In the genomic region with DNA sequence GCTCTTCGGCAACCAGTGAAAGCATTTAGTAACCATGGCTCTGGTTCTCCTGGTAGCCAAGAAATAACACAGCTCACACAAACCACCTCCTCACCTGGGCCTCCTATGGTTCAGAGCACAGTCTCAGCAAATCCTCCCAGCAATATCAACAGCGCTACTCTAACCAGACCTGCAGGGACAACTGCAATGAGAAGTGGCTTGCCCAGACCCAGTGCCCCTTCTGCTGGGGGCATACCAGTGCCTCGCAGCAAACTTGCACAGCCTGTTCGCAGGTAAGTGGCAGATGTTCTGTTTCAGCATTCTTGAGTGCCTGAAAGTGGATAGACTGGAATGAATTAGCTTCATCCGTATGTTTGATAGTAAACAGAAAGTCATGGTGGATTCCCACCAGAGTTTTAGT, we compare ENCODE assay signal across 20 cellular contexts.
DNase-seq lines count a peak whose midpoint lies in the region; ATAC-seq and TF ChIP-seq lines count a peak whose summit lies in the region.
"Had no signal": no experiment of that assay in that cellular context is flagged by ENCODE, and none has a peak within 500 bp of the region (broad histone marks: within the 10 kb centered on the region; RNA-seq: fewer than 3 reads in every experiment).

No MANE protein-coding gene starts in this region.

- DNase-seq in GM23338 (ENCODE audit: low spot score) (peak; percentile 17), NCI-H524 (lab: John Stamatoyannopoulos, UW) (peak; percentile 70 to 94), thyroid gland (peak; percentile 54 to 61), SIG-M5 treated with dmso at 0.1 percent for 504 hours (lab: John Stamatoyannopoulos, UW; ENCODE audit: unreplicated experiment) (no peak), ovary (no peak), Kasumi-1 (lab: John Stamatoyannopoulos, UW) (no peak), left cardiac atrium (no peak)
- DNase-seq: COR-L47, EL, KG1, NCI-H1092, NCI-H2081 treated with DMSO at 0.1 percent for 48 hours, NCI-H446, NCI-H82, PC-9 had no signal

- H3K27me3 ChIP-seq in GM23338 (ENCODE audit: insufficient read depth) (no peaks in the 10 kb centered on the region), thyroid gland (no peaks in the 10 kb centered on the region), ovary (no peaks in the 10 kb centered on the region)
- H3K27me3 ChIP-seq: SJSA1 had no signal

- H2AFZ ChIP-seq in GM23338 = no peak overlapping the region
- H2AFZ ChIP-seq: PC-9 had no signal

- TF ChIP-seq CTCF in GM23338 (conservative IDR thresholded peaks at IDR 0.05; ENCODE audit: low read depth in 2 of 2) = no peak
- no peak for TF ChIP-seq CTCF in thyroid gland (IDR thresholded peaks at IDR 0.05)
- no peak for TF ChIP-seq CTCF in ovary (IDR thresholded peaks at IDR 0.05)

- no peaks in the 10 kb centered on the region for H3K9me3 Mint-ChIP-seq in GM23338

- H3K36me3 ChIP-seq in GM23338 (ENCODE audit: insufficient read depth) (no peaks in the 10 kb centered on the region), thyroid gland (peaks cover 6% of the 10 kb centered on the region in 2 donors), ovary (no peaks in the 10 kb centered on the region)

- peak overlapping the region; percentile 66 for H3K27ac Mint-ChIP-seq in GM23338

- H3K4me2 ChIP-seq in GM23338 = no peak overlapping the region
- H3K4me2 ChIP-seq: PC-9 had no signal

- H3K27me3 Mint-ChIP-seq in GM23338 (ENCODE audit: insufficient read depth, low read depth, poor library complexity) = peaks cover 2% of the 10 kb centered on the region

- no peaks in the 10 kb centered on the region for H3K9me3 ChIP-seq in iPS-18c (ENCODE audit: control insufficient read depth, insufficient read depth, low read length)
- H3K9me3 ChIP-seq in thyroid gland = no peaks in the 10 kb centered on the region
- H3K9me3 ChIP-seq in ovary = no peaks in the 10 kb centered on the region
- H3K9me3 ChIP-seq: SJSA1 had no signal

- peaks cover 18% of the 10 kb centered on the region for H3K4me1 Mint-ChIP-seq in GM23338

- no peak for TF ChIP-seq POLR2A in thyroid gland (IDR thresholded peaks at IDR 0.05)
- TF ChIP-seq POLR2A in ovary (IDR thresholded peaks at IDR 0.05) = no peak

- H3K4me1 ChIP-seq in GM23338 (ENCODE audit: insufficient read depth) = peaks cover 8% of the 10 kb centered on the region
- H3K4me1 ChIP-seq in thyroid gland = peaks cover 0 to 13% of the 10 kb centered on the region in 2 donors
- no peaks in the 10 kb centered on the region for H3K4me1 ChIP-seq in ovary (ENCODE audit: insufficient read depth)
- H3K4me1 ChIP-seq: SJSA1 had no signal

- WGBS in thyroid gland, 2 donors = 48 to 74% methylated on average over 2 to 5 of the region's 5 CpGs
- 91 to 98% (median 96%) methylated on average over 5 of the region's 5 CpGs for WGBS in ovary, 3 donors

- 0 out of 2 replicates have a peak, but pooled peaks cover 3% of the 10 kb centered on the region for H3K79me2 ChIP-seq in GM23338 (replicated peaks; ENCODE audit: insufficient read depth)

- peaks cover 4% of the 10 kb centered on the region; the same call in 1 of the 3 replicates for H3K36me3 Mint-ChIP-seq in GM23338 (ENCODE audit: low read depth)

- intact Hi-C loops in thyroid gland (cut with DNase I) = no loop called here
- intact Hi-C loops in ovary (cut with DNase I) = no loop called here
- intact Hi-C loops in left cardiac atrium (cut with DNase I) = no loop called here

- H3K9me2 ChIP-seq in GM23338 (ENCODE audit: insufficient read depth) = no peaks in the 10 kb centered on the region

- TF ChIP-seq EP300 in ovary (IDR thresholded peaks at IDR 0.05) = no peak

- H3K27ac ChIP-seq in GM23338 (ENCODE audit: low read depth) (peak overlapping the region; percentile 14; the same call in 1 of the 2 replicates), thyroid gland (no peak overlapping the region), ovary (no peak overlapping the region)
- H3K27ac ChIP-seq: PC-9, SJSA1 had no signal

- no peaks in the 10 kb centered on the region for H3F3A ChIP-seq in GM23338 (replicated peaks; ENCODE audit: low read depth)

- ATAC-seq in GM23338 = peak; percentile 73
- ATAC-seq in left cardiac atrium = no peak
- ATAC-seq: HCT116, HepG2 had no signal

- no peaks in the 10 kb centered on the region for H4K20me1 ChIP-seq in GM23338 (replicated peaks; ENCODE audit: insufficient read depth)

- H3K4me3 ChIP-seq in GM23338 = no peak overlapping the region
- H3K4me3 ChIP-seq in iPS-18c (ENCODE audit: insufficient read depth, low read depth, low read length) = peak overlapping the region; percentile 9; the same call in 1 of the 2 replicates
- H3K4me3 ChIP-seq in thyroid gland (replicated peaks in 1 of 3) = no peak overlapping the region
- H3K4me3 ChIP-seq in ovary = no peak overlapping the region
- H3K4me3 ChIP-seq: PC-9, SJSA1 had no signal

- H3K4me3 Mint-ChIP-seq in GM23338 = no peak overlapping the region
- H3K4me3 Mint-ChIP-seq: CD14-positive monocyte had no signal

TF ChIP-seq in GM23338, 12 proteins besides CTCF, POLR2A, EP300 and RAD21 (continues in another document):
- TF ChIP-seq ZNF462 (CRISPR knock-in tag; IDR thresholded peaks at IDR 0.05) = no peak
- TF ChIP-seq ETS1 (IDR thresholded peaks at IDR 0.05) = no peak
- TF ChIP-seq ZNF114 (CRISPR knock-in tag; IDR thresholded peaks at IDR 0.05) = no peak
- TF ChIP-seq JUNB (IDR thresholded peaks at IDR 0.05; ENCODE audit: unreplicated experiment) = no peak
- TF ChIP-seq EZH2 (IDR thresholded peaks at IDR 0.05; ENCODE audit: low read depth, unreplicated experiment) = no peak
- TF ChIP-seq EZH2phosphoT487 (IDR thresholded peaks at IDR 0.05; ENCODE audit: unreplicated experiment) = no peak

Comparison
In these comparisons a context has a peak if more than half of its experiments do, and no peak if none do; other contexts are left out.
1. DNase-seq: peak in GM23338 (single experiment), NCI-H524 (2 of 2) and thyroid gland (2 of 2); none in SIG-M5 treated with dmso at 0.1 percent for 504 hours (single experiment), ovary (0 of 5), Kasumi-1 (0 of 2) and left cardiac atrium (single experiment).